10 cellular contexts compared by ENCODE assay signal in the genomic region with DNA sequence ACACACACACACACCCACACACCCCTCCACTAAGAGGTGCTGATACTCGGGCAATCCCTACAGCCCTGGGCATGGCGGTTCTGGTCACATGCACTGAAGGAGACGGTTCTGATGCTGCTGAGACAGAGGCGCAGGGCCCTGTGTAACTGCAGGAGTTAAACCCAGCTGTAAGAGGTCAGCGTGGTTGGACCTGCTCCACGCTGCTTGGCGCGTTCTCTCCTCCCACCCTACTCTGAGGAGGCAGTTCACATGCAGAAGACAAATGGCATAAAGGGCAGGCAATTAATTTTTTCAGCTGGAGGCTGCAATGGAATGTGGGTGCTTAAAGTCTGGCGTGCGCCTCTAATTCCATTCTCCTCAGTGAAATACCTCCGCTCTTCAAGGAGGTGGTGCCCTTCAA. TPM values are rescaled to one million over a fixed set of nuclear protein-coding genes. Genes with fewer than 3 reads are reported as not detected.
DNase-seq lines count a peak whose midpoint lies in the region; ATAC-seq, FAIRE-seq and TF ChIP-seq lines count a peak whose summit lies in the region.
"Had no signal": no experiment of that assay in that cellular context is flagged by ENCODE, and none has a peak within 500 bp of the region (broad histone marks: within the 10 kb centered on the region; RNA-seq: fewer than 3 reads in every experiment).

No MANE protein-coding gene starts in this region.

- TF ChIP-seq POLR2A in HepG2 (IDR thresholded peaks at IDR 0.05; ENCODE audit: insufficient read depth in 1 of 2, low read depth in 2 of 2, low read length in 2 of 2), result no peak
- TF ChIP-seq POLR2A in right lobe of liver (IDR thresholded peaks at IDR 0.05), result no peak
- no peak for TF ChIP-seq POLR2A in esophagus squamous epithelium (IDR thresholded peaks at IDR 0.05)

- CTCF ChIA-PET in HepG2 (lab: Yijun Ruan, JAX; ENCODE audit: low intra/inter-chr PET ratio, low total read pairs), result no interaction called here

- peak; percentile 37 for ATAC-seq in HepG2
- ATAC-seq in right lobe of liver, result no peak
- ATAC-seq in GM21367 (IDR thresholded peaks at IDR 0.05; ENCODE audit: unreplicated experiment), result no peak

- H2AFZ ChIP-seq in HepG2 (ENCODE audit: low read length), result no peak overlapping the region

- H3K79me2 ChIP-seq in HepG2 (ENCODE audit: insufficient read depth, low read length), result no peaks in the 10 kb centered on the region

- H4K20me1 ChIP-seq in HepG2 (ENCODE audit: insufficient read depth, low read length), result no peaks in the 10 kb centered on the region

- no TSS peak for BruUV-seq in HepG2 (replicated peaks; lab: Mats Ljungman, UMichigan)

- H3K36me3 Mint-ChIP-seq in nephron progenitor cell (ENCODE audit: low read depth), result peaks cover 8% of the 10 kb centered on the region

- H3K36me3 ChIP-seq in HepG2 (replicated peaks in 1 of 2; ENCODE audit: control insufficient read depth in 1 of 2, insufficient read depth in 2 of 2, low read length in 2 of 2) (no peaks in the 10 kb centered on the region), right lobe of liver (no peaks in the 10 kb centered on the region), esophagus squamous epithelium (no peaks in the 10 kb centered on the region)

- H3K4me2 ChIP-seq in HepG2 (ENCODE audit: low read depth, low read length), result no peak overlapping the region

- no peak overlapping the region for H3K4me3 ChIP-seq in HepG2 (replicated peaks in 1 of 3; ENCODE audit: insufficient read depth in 1 of 3, low read depth in 2 of 3, low read length in 3 of 3)
- no peak overlapping the region for H3K4me3 ChIP-seq in right lobe of liver
- peak overlapping the region in 1 of 4 donors; percentile 62 for H3K4me3 ChIP-seq in esophagus squamous epithelium

- peak overlapping the region; percentile 40 for H3K27ac Mint-ChIP-seq in nephron progenitor cell

- no peak overlapping the region for H3K9ac ChIP-seq in HepG2 (ENCODE audit: insufficient read depth, low read depth, low read length)

- peaks cover 17% of the 10 kb centered on the region for H3K9me3 Mint-ChIP-seq in nephron progenitor cell

- TF ChIP-seq EP300 in HepG2 (IDR thresholded peaks at IDR 0.05; ENCODE audit: low read depth in 2 of 2, low read length in 2 of 2) (no peak), HepG2 (CRISPR knock-in tag; IDR thresholded peaks at IDR 0.05; ENCODE audit: borderline replicate concordance) (no peak)

- H3K27ac ChIP-seq in HepG2 (ENCODE audit: extremely low read length, insufficient read depth, low read length), result no peak overlapping the region
- no peak overlapping the region for H3K27ac ChIP-seq in right lobe of liver
- peak overlapping the region; percentile 78 to 91 (median 86) for H3K27ac ChIP-seq in esophagus squamous epithelium
- H3K27ac ChIP-seq: RWPE1 had no signal

- no peak for TF ChIP-seq RAD21 in HepG2 (CRISPR knock-in tag; IDR thresholded peaks at IDR 0.05)

- POLR2A ChIA-PET in HepG2 (lab: Yijun Ruan, JAX), result no interaction called here

- WGBS in HepG2 (ENCODE audit: low lambda C conversion rate), result 53% methylated on average over 7 of the region's 11 CpGs
- WGBS in right lobe of liver (ENCODE audit: insufficient coverage, low coverage, low lambda C conversion rate, missing lambda C conversion rate), result 93% methylated on average over 3 of the region's 11 CpGs
- 43 to 85% methylated on average over 6 to 8 of the region's 11 CpGs for WGBS in esophagus squamous epithelium, 2 donors

- no peaks in the 10 kb centered on the region for H3K9me3 ChIP-seq in HepG2 (ENCODE audit: low read length)
- H3K9me3 ChIP-seq in right lobe of liver, result no peaks in the 10 kb centered on the region
- H3K9me3 ChIP-seq in esophagus squamous epithelium, result no peaks in the 10 kb centered on the region

- TF ChIP-seq CTCF in HepG2 (CRISPR knock-in tag; IDR thresholded peaks at IDR 0.05), result no peak
- no peak for TF ChIP-seq CTCF in right lobe of liver (IDR thresholded peaks at IDR 0.05)
- TF ChIP-seq CTCF in esophagus squamous epithelium (IDR thresholded peaks at IDR 0.05), result no peak
- no peak for TF ChIP-seq CTCF in nephron progenitor cell (IDR thresholded peaks at IDR 0.05)
- no peak for TF ChIP-seq CTCF in GM20000 (IDR thresholded peaks at IDR 0.05; ENCODE audit: extremely low read depth, missing control alignments)

- no peak for FAIRE-seq in HepG2 (lab: Jason Lieb, UNC)

- peaks cover 0 to 9% of the 10 kb centered on the region in 2 experiments; a peak in 2 of 5 replicates for H3K27me3 ChIP-seq in HepG2 (ENCODE audit: control insufficient read depth in 1 of 2, insufficient read depth in 2 of 2, low read length in 2 of 2)
- no peaks in the 10 kb centered on the region for H3K27me3 ChIP-seq in right lobe of liver
- H3K27me3 ChIP-seq in esophagus squamous epithelium, result no peaks in the 10 kb centered on the region

- peaks cover 24% of the 10 kb centered on the region for H3K4me1 ChIP-seq in HepG2 (ENCODE audit: insufficient read depth, low read length)
- peaks cover 0 to 3% (median 0%) of the 10 kb centered on the region in 4 donors for H3K4me1 ChIP-seq in right lobe of liver
- peaks cover 26 to 55% (median 34%) of the 10 kb centered on the region in 3 donors for H3K4me1 ChIP-seq in esophagus squamous epithelium

- no peak overlapping the region for H3K4me3 Mint-ChIP-seq in nephron progenitor cell

- no peak for DNase-seq in HepG2 (ENCODE audit: low spot score)
- DNase-seq in right lobe of liver, result no peak
- no peak for DNase-seq in esophagus squamous epithelium (lab: John Stamatoyannopoulos, UW)
- no peak for DNase-seq in nephron progenitor cell
- no peak for DNase-seq in NOMO-1 treated with DMSO at 0.1 percent for 48 hours (lab: John Stamatoyannopoulos, UW; ENCODE audit: unreplicated experiment)
- no peak for DNase-seq in occipital lobe (lab: John Stamatoyannopoulos, UW)
- DNase-seq in GM20000 (ENCODE audit: low spot score), result no peak
- DNase-seq: cerebellar nuclear complex had no signal

- in situ Hi-C loops in HepG2 (cut with HindIII; ENCODE audit: extremely low pct_ligation_motif_present, low pct_unique_long_range_greater_than_20kb), result no loop called here

- H3K4me1 Mint-ChIP-seq in nephron progenitor cell, result peaks cover 50% of the 10 kb centered on the region

- intact Hi-C loops in HepG2 (cut with micrococcal nuclease; ENCODE audit: unreplicated experiment) (no loop called here), right lobe of liver (cut with DNase I) (no loop called here), esophagus squamous epithelium (cut with DNase I) (no loop called here)

- peaks cover 2% of the 10 kb centered on the region for H3K27me3 Mint-ChIP-seq in nephron progenitor cell (ENCODE audit: low read depth, poor library complexity)

TF ChIP-seq in HepG2, 621 proteins besides CTCF, POLR2A, EP300 and RAD21 (continues in another document):
- TF ChIP-seq GZF1 (CRISPR knock-in tag; IDR thresholded peaks at IDR 0.05) (no peak), CBX2 (IDR thresholded peaks at IDR 0.05; ENCODE audit: low read depth, low read length) (no peak), CBX2 (CRISPR knock-in tag; IDR thresholded peaks at IDR 0.05; ENCODE audit: low read depth) (no peak), GTF2F1 (IDR thresholded peaks at IDR 0.05; ENCODE audit: low read length) (no peak), HMGA1 (CRISPR knock-in tag; conservative IDR thresholded peaks at IDR 0.05) (no peak)

RNA-seq across cellular contexts. Expression of a gene that starts 35.2 kb away (rescaled TPM):
- total RNA-seq in HepG2 (2016; rRNA removed; fragmentation: Illumina TruSeq; extraction: Trizol), result not detected in 2 replicates
- total RNA-seq in HepG2 (2016; cell fraction: cytosol; rRNA removed; fragmentation: Illumina TruSeq; extraction: Trizol; ENCODE audit: low read depth), result not detected in 2 replicates
- not detected in 2 replicates for total RNA-seq in HepG2 (2016; cell fraction: insoluble cytoplasmic fraction; rRNA removed; fragmentation: Illumina TruSeq; extraction: Trizol)
- total RNA-seq in HepG2 (2016; cell fraction: membrane; rRNA removed; fragmentation: Illumina TruSeq; extraction: Trizol), result not detected in 2 replicates
- total RNA-seq in HepG2 (2016; cell fraction: nucleus; rRNA removed; fragmentation: Illumina TruSeq; extraction: Trizol), result not detected in 2 replicates
- polyA plus RNA-seq in HepG2 (2011; rRNA removed), result not detected in 2 replicates
- polyA plus RNA-seq in HepG2 (2011; cell fraction: cytosol; rRNA removed), result not detected in 2 replicates
- not detected in 2 replicates for polyA plus RNA-seq in HepG2 (2011; cell fraction: nucleus; rRNA removed)
- not detected in 2 replicates for polyA plus RNA-seq in HepG2 (2012)
- not detected in 2 replicates for polyA plus RNA-seq in HepG2 (2016; cell fraction: cytosol; fragmentation: Illumina TruSeq; extraction: Trizol; ENCODE audit: low read depth)
- polyA plus RNA-seq in HepG2 (2016; cell fraction: insoluble cytoplasmic fraction; fragmentation: Illumina TruSeq; extraction: Trizol; ENCODE audit: low read depth), result not detected in 2 replicates
- not detected in 2 replicates for polyA plus RNA-seq in HepG2 (2016; cell fraction: membrane; fragmentation: Illumina TruSeq; extraction: Trizol; ENCODE audit: low read depth)
- polyA plus RNA-seq in HepG2 (2016; cell fraction: nucleus; fragmentation: Illumina TruSeq; extraction: Trizol; ENCODE audit: insufficient read depth, low read depth), result not detected in 2 replicates
- 0.05 TPM in 1 of 2 replicates, not detected in the other for polyA minus RNA-seq in HepG2 (2011; rRNA and poly(A)+ RNA removed; ENCODE audit: low replicate concordance)
- polyA minus RNA-seq in HepG2 (2011; cell fraction: cytosol; rRNA and poly(A)+ RNA removed), result not detected in 2 replicates
- not detected in 2 replicates for polyA minus RNA-seq in HepG2 (2011; cell fraction: nucleus; rRNA and poly(A)+ RNA removed)
- total RNA-seq in right lobe of liver, result under 1 TPM in 1 of 6 experiments, not detected in 5; 0.06 TPM
- total RNA-seq in esophagus squamous epithelium, result under 1 TPM in 1 of 4 donors, not detected in 3; 0.08 TPM
- total RNA-seq in occipital lobe, result not detected

Comparison
In these comparisons a context has a peak if more than half of its experiments do, and no peak if none do; other contexts are left out.
1. H3K27ac ChIP-seq: peak in esophagus squamous epithelium (4 of 4); none in HepG2 (single experiment) and right lobe of liver (0 of 3).